Comparison of ENCODE assay signal across 1 cellular context in the genomic region with DNA sequence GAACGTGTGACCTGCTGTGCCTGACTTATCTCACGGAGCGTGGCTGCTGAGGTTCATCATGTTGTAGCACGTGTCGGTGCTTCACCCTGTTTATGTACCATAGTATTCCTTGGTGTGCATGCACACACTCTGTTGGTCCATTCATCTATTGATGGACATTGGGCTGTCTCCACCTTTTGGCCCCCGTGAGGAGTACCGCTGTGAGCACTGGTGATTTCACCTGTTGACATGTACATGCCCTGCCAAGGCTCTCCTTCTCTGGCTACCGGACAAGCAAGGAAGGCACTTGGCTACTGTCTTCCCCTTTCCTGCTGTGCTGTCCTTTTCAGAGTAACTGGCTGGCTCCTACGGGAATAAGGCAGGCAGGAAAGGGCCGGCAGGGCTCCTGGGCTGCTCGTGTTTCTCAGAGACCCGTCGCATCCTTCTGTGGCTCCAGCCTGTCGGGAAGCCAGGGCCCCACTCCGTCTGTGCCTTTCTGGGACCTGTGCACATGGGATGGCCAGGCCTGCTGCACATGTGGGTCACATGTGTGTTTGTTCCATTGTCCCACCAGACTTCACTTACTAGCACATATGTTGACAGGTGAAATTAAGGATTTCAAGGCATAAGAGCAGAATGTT.
TF ChIP-seq lines count a peak whose summit lies in the region.

No MANE protein-coding gene starts in this region.

TF ChIP-seq in HCT116, 20 proteins besides CTCF, POLR2A, EP300 and RAD21 (continued from another document):
- TF ChIP-seq, protein P1, sequence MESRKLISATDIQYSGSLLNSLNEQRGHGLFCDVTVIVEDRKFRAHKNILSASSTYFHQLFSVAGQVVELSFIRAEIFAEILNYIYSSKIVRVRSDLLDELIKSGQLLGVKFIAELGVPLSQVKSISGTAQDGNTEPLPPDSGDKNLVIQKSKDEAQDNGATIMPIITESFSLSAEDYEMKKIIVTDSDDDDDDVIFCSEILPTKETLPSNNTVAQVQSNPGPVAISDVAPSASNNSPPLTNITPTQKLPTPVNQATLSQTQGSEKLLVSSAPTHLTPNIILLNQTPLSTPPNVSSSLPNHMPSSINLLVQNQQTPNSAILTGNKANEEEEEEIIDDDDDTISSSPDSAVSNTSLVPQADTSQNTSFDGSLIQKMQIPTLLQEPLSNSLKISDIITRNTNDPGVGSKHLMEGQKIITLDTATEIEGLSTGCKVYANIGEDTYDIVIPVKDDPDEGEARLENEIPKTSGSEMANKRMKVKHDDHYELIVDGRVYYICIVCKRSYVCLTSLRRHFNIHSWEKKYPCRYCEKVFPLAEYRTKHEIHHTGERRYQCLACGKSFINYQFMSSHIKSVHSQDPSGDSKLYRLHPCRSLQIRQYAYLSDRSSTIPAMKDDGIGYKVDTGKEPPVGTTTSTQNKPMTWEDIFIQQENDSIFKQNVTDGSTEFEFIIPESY (IDR thresholded peaks at IDR 0.05; ENCODE audit: extremely low read depth, insufficient replicate concordance, low read length), result no peak
- TF ChIP-seq JUND (IDR thresholded peaks at IDR 0.05), result no peak
- TF ChIP-seq, protein P2, sequence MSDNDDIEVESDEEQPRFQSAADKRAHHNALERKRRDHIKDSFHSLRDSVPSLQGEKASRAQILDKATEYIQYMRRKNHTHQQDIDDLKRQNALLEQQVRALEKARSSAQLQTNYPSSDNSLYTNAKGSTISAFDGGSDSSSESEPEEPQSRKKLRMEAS (IDR thresholded peaks at IDR 0.05), result no peak
- no peak for TF ChIP-seq ZNF274 (IDR thresholded peaks at IDR 0.05; ENCODE audit: low read depth, low read length)
